ENCODE assay signal across 8 cellular contexts in genomic region chr2:196160101-196160500, GRCh38.
DNase-seq lines count a peak whose midpoint lies in the region; ATAC-seq lines count a peak whose summit lies in the region.

No MANE protein-coding gene starts in this region.

- ATAC-seq in GM18858 (IDR thresholded peaks at IDR 0.05; ENCODE audit: unreplicated experiment), result peak; percentile 71
- peak; percentile 64 for ATAC-seq in HG02973 (IDR thresholded peaks at IDR 0.05; ENCODE audit: unreplicated experiment)

- DNase-seq in AG08396 (ENCODE audit: low spot score), result peak; percentile 68
- peak; percentile 97 for DNase-seq in NOMO-1 treated with dmso at 0.1 percent for 144 hours (lab: John Stamatoyannopoulos, UW; ENCODE audit: unreplicated experiment)
- peak; percentile 92 for DNase-seq in amniotic epithelial cell (ENCODE audit: low read depth)
- peak; percentile 78 for DNase-seq in kidney glomerular epithelial cell (lab: John Stamatoyannopoulos, UW)
- DNase-seq in NCI-H1436 treated with DMSO at 0.1 percent for 48 hours (lab: John Stamatoyannopoulos, UW), result no peak
- no peak for DNase-seq in COLO668 (lab: John Stamatoyannopoulos, UW; ENCODE audit: unreplicated experiment)

Comparison
In these comparisons a context has a peak if more than half of its experiments do, and no peak if none do; other contexts are left out.
1. DNase-seq: peak in AG08396 (single experiment), NOMO-1 treated with dmso at 0.1 percent for 144 hours (single experiment), amniotic epithelial cell (single experiment) and kidney glomerular epithelial cell (single experiment); none in NCI-H1436 treated with DMSO at 0.1 percent for 48 hours (single experiment) and COLO668 (single experiment).